Comparison of ENCODE assay signal across 18 cellular contexts in the genomic region with DNA sequence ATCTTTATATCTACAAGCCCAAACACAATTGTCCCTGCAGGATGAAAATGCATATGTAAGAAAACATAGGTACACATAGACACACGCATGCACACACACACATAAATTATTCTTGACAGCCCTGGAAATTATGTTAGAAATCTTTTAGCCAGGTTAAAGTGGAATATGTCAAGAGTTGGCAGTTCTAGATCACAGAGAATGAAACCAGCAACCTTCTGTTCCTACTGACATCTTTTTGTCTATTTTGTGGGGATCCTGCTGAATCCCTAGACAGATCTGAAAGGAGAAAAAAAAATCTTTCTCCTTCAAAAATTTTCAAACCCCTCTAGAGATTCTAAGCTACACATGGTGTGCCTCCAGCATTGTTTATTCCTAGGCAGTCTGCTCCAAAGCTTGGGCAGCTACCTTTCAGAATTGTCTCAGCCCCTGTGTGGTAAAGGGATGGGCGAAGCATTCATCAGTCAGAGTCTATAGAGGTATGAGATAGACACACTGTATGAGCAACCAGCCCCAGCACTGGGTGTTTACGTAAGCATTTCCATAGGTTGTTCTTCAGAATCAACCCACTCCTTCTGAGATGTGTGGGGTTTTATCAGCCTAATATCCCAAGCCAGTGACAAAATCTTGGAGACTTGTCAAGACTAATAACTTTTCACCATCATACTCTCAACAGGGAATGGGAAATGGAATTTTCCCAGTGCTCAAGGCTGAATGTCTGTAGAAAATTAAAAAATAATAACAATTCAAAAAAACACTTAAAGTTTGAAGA.
DNase-seq lines count a peak whose midpoint lies in the region; ATAC-seq, FAIRE-seq and TF ChIP-seq lines count a peak whose summit lies in the region.
"Had no signal": no experiment of that assay in that cellular context is flagged by ENCODE, and none has a peak within 500 bp of the region (broad histone marks: within the 10 kb centered on the region; RNA-seq: fewer than 3 reads in every experiment).

No MANE protein-coding gene starts in this region.

- peaks cover 14% of the 10 kb centered on the region for H3K36me3 Mint-ChIP-seq in activated CD4-positive, alpha-beta T cell treated with anti-CD3 and anti-CD28 coated beads, Interleukin-2, amount 10 ng/mL, durations not matched to agents 24 days and 14 days (ENCODE audit: low read depth)

- intact Hi-C loops in left ventricle myocardium inferior (cut with micrococcal nuclease): no loop called here
- intact Hi-C loops in left cardiac atrium (cut with DNase I): no loop called here
- intact Hi-C loops in activated CD4-positive, alpha-beta T cell treated with anti-CD3 and anti-CD28 coated beads, Interleukin-2, amount 10 ng/mL, durations not matched to agents 24 days and 14 days (cut with micrococcal nuclease): loop anchor here (1.0 to 10.0 kb wide), 3 partner anchors 9 to 168 kb away; no protein-coding TSS in a partner anchor
- intact Hi-C loops in K562 (cut with micrococcal nuclease): no loop called here

- CTCF ChIA-PET in K562 (lab: Yijun Ruan, JAX; ENCODE audit: low intra/inter-chr PET ratio): no interaction called here

- peak overlapping the region; percentile 31 for H3K27ac ChIP-seq in left ventricle myocardium inferior (replicated peaks)
- no peak overlapping the region for H3K27ac ChIP-seq in K562 (ENCODE audit: extremely low read depth, low read depth, low read length)
- no peak overlapping the region for H3K27ac ChIP-seq in smooth muscle cell (ENCODE audit: low read depth)
- H3K27ac ChIP-seq: ovary, suprapubic skin had no signal

- H3K4me3 ChIP-seq in left ventricle myocardium inferior (no peak overlapping the region), K562 (no peak overlapping the region), smooth muscle cell (no peak overlapping the region)
- H3K4me3 ChIP-seq: ovary, suprapubic skin had no signal

- no peaks in the 10 kb centered on the region for H3K27me3 ChIP-seq in left ventricle myocardium inferior (ENCODE audit: low read depth)
- H3K27me3 ChIP-seq in K562 (ENCODE audit: control insufficient read depth in 2 of 2, insufficient read depth in 2 of 2, low read length in 2 of 2): no peaks in the 10 kb centered on the region
- H3K27me3 ChIP-seq in smooth muscle cell (ENCODE audit: low read depth): no peaks in the 10 kb centered on the region
- H3K27me3 ChIP-seq: ovary, suprapubic skin had no signal

- FAIRE-seq in K562 (lab: Jason Lieb, UNC): no peak
- FAIRE-seq: colon had no signal

- no peak overlapping the region for H2AFZ ChIP-seq in K562 (ENCODE audit: low read depth, low read length)
- H2AFZ ChIP-seq in smooth muscle cell (ENCODE audit: low read depth): no peak overlapping the region

- no peak for ATAC-seq in left cardiac atrium
- ATAC-seq in K562: peak; percentile 29; the same call in 1 of the 3 replicates
- ATAC-seq in stimulated activated naive CD8-positive, alpha-beta T cell treated with anti-CD3 and anti-CD28 coated beads, Interleukin-15, amount 100 ng/mL, for 72 hours: peak; percentile 73
- ATAC-seq: esophagus mucosa had no signal

- no peak for TF ChIP-seq RAD21 in K562 (CRISPR knock-in tag; conservative IDR thresholded peaks at IDR 0.05 in 1 of 2, IDR thresholded peaks at IDR 0.05 in 1 of 2)

- no peaks in the 10 kb centered on the region for H3K27me3 Mint-ChIP-seq in activated CD4-positive, alpha-beta T cell treated with anti-CD3 and anti-CD28 coated beads, Interleukin-2, amount 10 ng/mL, durations not matched to agents 24 days and 14 days
- H3K27me3 Mint-ChIP-seq in stimulated activated naive CD8-positive, alpha-beta T cell treated with anti-CD3 and anti-CD28 coated beads, Interleukin-15, amount 100 ng/mL, for 72 hours: no peaks in the 10 kb centered on the region
- H3K27me3 Mint-ChIP-seq: B cell had no signal

- H4K20me1 ChIP-seq in K562 (replicated peaks; ENCODE audit: control insufficient read depth, insufficient read depth, low read length): no peaks in the 10 kb centered on the region
- H4K20me1 ChIP-seq in smooth muscle cell (ENCODE audit: low read depth): no peaks in the 10 kb centered on the region

- BruUV-seq in K562 (replicated peaks; lab: Mats Ljungman, UMichigan): no TSS peak

- no peaks in the 10 kb centered on the region for H3K9me3 ChIP-seq in left ventricle myocardium inferior (replicated peaks)
- no peaks in the 10 kb centered on the region for H3K9me3 ChIP-seq in K562 (replicated peaks; ENCODE audit: control insufficient read depth, insufficient read depth, low read depth, low read length)
- H3K9me3 ChIP-seq in smooth muscle cell (replicated peaks; ENCODE audit: low read depth): no peaks in the 10 kb centered on the region
- H3K9me3 ChIP-seq: ovary, suprapubic skin had no signal

- no peak for DNase-seq in left ventricle myocardium inferior
- DNase-seq in left cardiac atrium: no peak
- no peak for DNase-seq in activated CD4-positive, alpha-beta T cell treated with anti-CD3 and anti-CD28 coated beads, Interleukin-2, amount 10 ng/mL, durations not matched to agents 24 days and 14 days
- no peak for DNase-seq in K562 (ENCODE audit: extremely low read depth in 1 of 4, low spot score in 3 of 4)
- DNase-seq in stimulated activated naive CD8-positive, alpha-beta T cell treated with anti-CD3 and anti-CD28 coated beads, Interleukin-15, amount 100 ng/mL, for 72 hours: no peak
- DNase-seq in NCI-H69 (lab: John Stamatoyannopoulos, UW): no peak
- DNase-seq in NCI-H774 (lab: John Stamatoyannopoulos, UW): no peak
- DNase-seq in smooth muscle cell (lab: John Stamatoyannopoulos, UW; ENCODE audit: unreplicated experiment): no peak
- DNase-seq: amygdala, islet precursor cell, Karpas-422, NCI-H1694 treated with DMSO at 0.1 percent for 48 hours, NCI-H82, ovary had no signal

- POLR2A ChIA-PET in K562 (lab: Yijun Ruan, JAX): no interaction called here

- H3K4me1 Mint-ChIP-seq in activated CD4-positive, alpha-beta T cell treated with anti-CD3 and anti-CD28 coated beads, Interleukin-2, amount 10 ng/mL, durations not matched to agents 24 days and 14 days: peaks cover 55% of the 10 kb centered on the region
- H3K4me1 Mint-ChIP-seq in stimulated activated naive CD8-positive, alpha-beta T cell treated with anti-CD3 and anti-CD28 coated beads, Interleukin-15, amount 100 ng/mL, for 72 hours: peaks cover 64% of the 10 kb centered on the region

- no peak for TF ChIP-seq EP300 in K562 (IDR thresholded peaks at IDR 0.05; ENCODE audit: low read length)

- H3K4me2 ChIP-seq in K562 (ENCODE audit: insufficient read depth, low read length): no peak overlapping the region
- H3K4me2 ChIP-seq in smooth muscle cell: no peak overlapping the region

- H3K4me1 ChIP-seq in left ventricle myocardium inferior: peaks cover 19% of the 10 kb centered on the region
- no peaks in the 10 kb centered on the region for H3K4me1 ChIP-seq in K562 (replicated peaks in 1 of 2; ENCODE audit: control insufficient read depth in 2 of 2, insufficient read depth in 2 of 2, low read length in 2 of 2)
- H3K4me1 ChIP-seq in smooth muscle cell (ENCODE audit: low read depth): no peaks in the 10 kb centered on the region

- TF ChIP-seq CTCF in left ventricle myocardium inferior (IDR thresholded peaks at IDR 0.05; ENCODE audit: borderline replicate concordance) (no peak), K562 (IDR thresholded peaks at IDR 0.05 in 2 of 3, conservative IDR thresholded peaks at IDR 0.05 in 1 of 3; ENCODE audit: insufficient read depth in 2 of 3, low read depth in 1 of 3, low read length in 3 of 3) (no peak), smooth muscle cell (IDR thresholded peaks at IDR 0.05; ENCODE audit: borderline replicate concordance, insufficient read depth, poor library complexity, severe bottlenecking) (no peak)

- H3K9me1 ChIP-seq in K562 (ENCODE audit: control insufficient read depth, insufficient read depth, low read length): no peaks in the 10 kb centered on the region

- H3K36me3 ChIP-seq in left ventricle myocardium inferior (no peaks in the 10 kb centered on the region), K562 (ENCODE audit: control insufficient read depth, insufficient read depth, low read length) (no peaks in the 10 kb centered on the region), smooth muscle cell (ENCODE audit: low read depth) (no peaks in the 10 kb centered on the region)
- H3K36me3 ChIP-seq: ovary, suprapubic skin had no signal

- peaks cover 18% of the 10 kb centered on the region for H3K9me3 Mint-ChIP-seq in activated CD4-positive, alpha-beta T cell treated with anti-CD3 and anti-CD28 coated beads, Interleukin-2, amount 10 ng/mL, durations not matched to agents 24 days and 14 days
- peaks cover 0 to 4% of the 10 kb centered on the region in 2 donors for H3K9me3 Mint-ChIP-seq in stimulated activated naive CD8-positive, alpha-beta T cell treated with anti-CD3 and anti-CD28 coated beads, Interleukin-15, amount 100 ng/mL, for 72 hours

- H3K9ac ChIP-seq in K562 (ENCODE audit: insufficient read depth in 1 of 2, low read depth in 2 of 2, low read length in 2 of 2): no peak overlapping the region
- no peak overlapping the region for H3K9ac ChIP-seq in smooth muscle cell (ENCODE audit: low read depth)

- H3K79me2 ChIP-seq in K562 (ENCODE audit: control insufficient read depth, insufficient read depth, low read length) (no peaks in the 10 kb centered on the region), smooth muscle cell (ENCODE audit: low read depth) (no peaks in the 10 kb centered on the region)

- WGBS in K562 (ENCODE audit: insufficient coverage, low coverage, missing lambda C conversion rate): 57% methylated on average over 3 of the region's 3 CpGs
- WGBS in smooth muscle cell (ENCODE audit: low lambda C conversion rate): 78% methylated on average over 3 of the region's 3 CpGs

- in situ Hi-C loops in K562 (cut with MboI): no loop called here

- TF ChIP-seq POLR2A in K562 (conservative IDR thresholded peaks at IDR 0.05): no peak

- H3F3A ChIP-seq in smooth muscle cell (ENCODE audit: low read depth): no peaks in the 10 kb centered on the region

- peak overlapping the region; percentile 79 for H3K27ac Mint-ChIP-seq in activated CD4-positive, alpha-beta T cell treated with anti-CD3 and anti-CD28 coated beads, Interleukin-2, amount 10 ng/mL, durations not matched to agents 24 days and 14 days
- H3K27ac Mint-ChIP-seq in stimulated activated naive CD8-positive, alpha-beta T cell treated with anti-CD3 and anti-CD28 coated beads, Interleukin-15, amount 100 ng/mL, for 72 hours: no peak overlapping the region
- H3K27ac Mint-ChIP-seq: B cell had no signal

- H3K4me3 Mint-ChIP-seq in activated CD4-positive, alpha-beta T cell treated with anti-CD3 and anti-CD28 coated beads, Interleukin-2, amount 10 ng/mL, durations not matched to agents 24 days and 14 days: peak overlapping the region; percentile 65
- H3K4me3 Mint-ChIP-seq in stimulated activated naive CD8-positive, alpha-beta T cell treated with anti-CD3 and anti-CD28 coated beads, Interleukin-15, amount 100 ng/mL, for 72 hours: peak overlapping the region; percentile 26 to 48
- H3K4me3 Mint-ChIP-seq: B cell had no signal

TF ChIP-seq in K562, 482 proteins besides CTCF, POLR2A, EP300 and RAD21 (continues in another document):
- TF ChIP-seq MEIS2 (IDR thresholded peaks at IDR 0.05; ENCODE audit: partially characterized antibody): peak; percentile 20

Comparison
In these comparisons a context has a peak if more than half of its experiments do, and no peak if none do; other contexts are left out.
1. ATAC-seq: peak in K562 (single experiment) and stimulated activated naive CD8-positive, alpha-beta T cell treated with anti-CD3 and anti-CD28 coated beads, Interleukin-15, amount 100 ng/mL, for 72 hours (single experiment); none in left cardiac atrium (0 of 2).